Comparison of ENCODE assay signal across 19 cellular contexts in the genomic region with DNA sequence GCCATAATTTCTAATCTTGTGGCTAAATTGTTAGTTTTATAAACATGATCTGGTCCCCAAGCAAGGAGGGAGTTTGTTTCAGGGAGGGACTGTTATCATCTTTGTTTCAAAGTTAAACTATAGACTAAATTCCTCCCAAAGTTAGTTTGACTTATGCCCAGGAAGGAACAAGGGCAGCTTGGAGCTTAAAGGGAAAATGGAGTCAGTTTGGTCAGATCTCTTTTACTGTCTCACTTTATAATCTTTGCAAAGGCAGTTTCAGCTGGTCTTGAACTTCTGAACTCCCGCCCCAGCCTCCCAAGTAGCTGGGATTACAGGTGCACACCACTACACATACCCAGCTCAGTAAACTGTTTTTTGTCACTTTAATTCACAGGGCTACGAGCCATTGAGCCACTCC.
DNase-seq lines count a peak whose midpoint lies in the region; ATAC-seq and TF ChIP-seq lines count a peak whose summit lies in the region.
"Had no signal": no experiment of that assay in that cellular context is flagged by ENCODE, and none has a peak within 500 bp of the region (broad histone marks: within the 10 kb centered on the region; RNA-seq: fewer than 3 reads in every experiment).

No MANE protein-coding gene starts in this region.

- H3F3A ChIP-seq in SK-N-SH (replicated peaks; ENCODE audit: insufficient read depth), result peaks cover 12% of the 10 kb centered on the region
- peaks cover 32% of the 10 kb centered on the region for H3F3A ChIP-seq in PC-9 (ENCODE audit: insufficient read depth, low read depth)

- H2BK5ac ChIP-seq in trophoblast cell (ENCODE audit: low read depth, low read length, poor library complexity), result no peak overlapping the region

- WGBS in SK-N-SH (ENCODE audit: low lambda C conversion rate), result 22% methylated on average over 2 of the region's 2 CpGs
- WGBS in trophoblast cell (ENCODE audit: extremely low coverage, insufficient coverage, insufficient read length), result no CpG with 5 or more reads among the region's 2 CpGs

- H4K8ac ChIP-seq in trophoblast cell (ENCODE audit: low read depth, low read length), result no peak overlapping the region

- no peak overlapping the region for H2BK120ac ChIP-seq in trophoblast cell (ENCODE audit: insufficient read depth, low read length, poor library complexity)

- POLR2A ChIA-PET in SK-N-SH (lab: Yijun Ruan, JAX) (no interaction called here), PC-9 (lab: Charles Lee; ENCODE audit: unreplicated experiment) (no interaction called here)

- no peak for TF ChIP-seq RAD21 in SK-N-SH (IDR thresholded peaks at IDR 0.05; ENCODE audit: low read length)

- TF ChIP-seq EP300 in SK-N-SH (IDR thresholded peaks at IDR 0.05; ENCODE audit: borderline replicate concordance in 1 of 2, low read depth in 1 of 2, low read length in 1 of 2), result no peak

- H2AFZ ChIP-seq in SK-N-SH (ENCODE audit: low read depth), result 0 out of 2 replicates have a peak overlapping the region, but pooled peaks have one; percentile 8
- no peak overlapping the region for H2AFZ ChIP-seq in PC-9
- H2AFZ ChIP-seq in trophoblast cell (ENCODE audit: insufficient read depth, low read length, poor library complexity), result no peak overlapping the region

- intact Hi-C loops in PC-9 (cut with micrococcal nuclease; ENCODE audit: unreplicated experiment), result no loop called here

- no peak overlapping the region for H3K18ac ChIP-seq in trophoblast cell (ENCODE audit: low read length)

- H3K4me3 ChIP-seq in SK-N-SH (ENCODE audit: low read depth in 2 of 2, low read length in 1 of 2) (no peak overlapping the region), PC-9 (no peak overlapping the region), trophoblast cell (ENCODE audit: low read depth, low read length) (no peak overlapping the region)
- H3K4me3 ChIP-seq: BLaER1, GM12878 had no signal

- H3K36me3 ChIP-seq in SK-N-SH (replicated peaks in 1 of 2; ENCODE audit: control insufficient read depth in 1 of 2, insufficient read depth in 2 of 2, low read length in 1 of 2) (no peaks in the 10 kb centered on the region), PC-9 (ENCODE audit: low read depth) (no peaks in the 10 kb centered on the region), trophoblast cell (ENCODE audit: control insufficient read depth in 1 of 2, insufficient read depth in 2 of 2, low read length in 2 of 2) (no peaks in the 10 kb centered on the region)
- H3K36me3 ChIP-seq: BLaER1 had no signal

- TF ChIP-seq CTCF in SK-N-SH (IDR thresholded peaks at IDR 0.05), result no peak
- TF ChIP-seq CTCF in PC-9 (conservative IDR thresholded peaks at IDR 0.05), result no peak

- H3K27ac ChIP-seq in SK-N-SH (ENCODE audit: low read depth in 2 of 2, low read length in 1 of 2) (no peak overlapping the region), PC-9 (peak overlapping the region; percentile 100), epithelial cell of prostate (peak overlapping the region; percentile 93), trophoblast cell (ENCODE audit: low read depth, low read length) (no peak overlapping the region)
- H3K27ac ChIP-seq: 22Rv1, BLaER1 had no signal

- DNase-seq in SK-N-SH (no peak), PC-9 (no peak), epithelial cell of prostate (ENCODE audit: low read depth, low spot score) (no peak), trophoblast cell (no peak)
- DNase-seq in activated CD8-positive, alpha-beta memory T cell treated with anti-CD3 and anti-CD28 coated beads for 24 hours, result no peak
- DNase-seq in activated effector memory CD4-positive, alpha-beta T cell treated with Interleukin-2 at 50 U/mL for 16 hours, result no peak
- DNase-seq: CD8-positive, alpha-beta T cell; DMS 273 treated with DMSO at 0.1 percent for 48 hours; DMS53; DND-41; EL; GOT3; H7 had no signal

- no TSS peak for BruUV-seq in PC-9 (replicated peaks; lab: Mats Ljungman, UMichigan)

- no peak overlapping the region for H3K9ac ChIP-seq in SK-N-SH
- no peak overlapping the region for H3K9ac ChIP-seq in trophoblast cell (ENCODE audit: low read length)
- H3K9ac ChIP-seq: BLaER1 had no signal

- CTCF ChIA-PET in SK-N-SH (lab: Yijun Ruan, JAX) (no interaction called here), PC-9 (lab: Charles Lee) (no interaction called here)

- H3K4me2 ChIP-seq in SK-N-SH (no peak overlapping the region), PC-9 (no peak overlapping the region), trophoblast cell (ENCODE audit: low read length) (no peak overlapping the region)
- H3K4me2 ChIP-seq: BLaER1 had no signal

- H2BK12ac ChIP-seq in trophoblast cell (ENCODE audit: low read length), result peak overlapping the region; percentile 84

- no peak overlapping the region for H3K23ac ChIP-seq in trophoblast cell (ENCODE audit: low read length)

- H3K79me1 ChIP-seq in trophoblast cell (ENCODE audit: low read length), result peaks cover 28% of the 10 kb centered on the region

- H3K27me3 ChIP-seq in SK-N-SH (ENCODE audit: insufficient read depth) (no peaks in the 10 kb centered on the region), PC-9 (ENCODE audit: insufficient read depth, low read depth) (no peaks in the 10 kb centered on the region), trophoblast cell (ENCODE audit: insufficient read depth, low read length) (no peaks in the 10 kb centered on the region)
- H3K27me3 ChIP-seq: BLaER1 had no signal

- peaks cover 0 to 19% of the 10 kb centered on the region in 2 experiments; a peak in 2 of 4 replicates for H3K4me1 ChIP-seq in SK-N-SH (ENCODE audit: control insufficient read depth in 1 of 2, insufficient read depth in 2 of 2, low read depth in 1 of 2, low read length in 1 of 2)
- peaks cover 53% of the 10 kb centered on the region for H3K4me1 ChIP-seq in PC-9 (replicated peaks; ENCODE audit: insufficient read depth)
- H3K4me1 ChIP-seq in trophoblast cell (ENCODE audit: control insufficient read depth in 1 of 2, insufficient read depth in 2 of 2, low read length in 2 of 2), result peaks cover 9 to 25% of the 10 kb centered on the region in 2 experiments
- H3K4me1 ChIP-seq: BLaER1 had no signal

- no peak overlapping the region for H3K14ac ChIP-seq in trophoblast cell (ENCODE audit: low read length)

- H3K9me2 ChIP-seq in SK-N-SH (no peaks in the 10 kb centered on the region), PC-9 (ENCODE audit: insufficient read depth) (no peaks in the 10 kb centered on the region)

- H3K4ac ChIP-seq in trophoblast cell (ENCODE audit: low read depth, low read length), result no peak overlapping the region

- no peak overlapping the region for H2AK5ac ChIP-seq in trophoblast cell (ENCODE audit: low read length)

- H3K9me3 ChIP-seq in SK-N-SH (no peaks in the 10 kb centered on the region), PC-9 (ENCODE audit: insufficient read depth, low read depth) (no peaks in the 10 kb centered on the region), trophoblast cell (ENCODE audit: insufficient read depth, low read depth, low read length) (no peaks in the 10 kb centered on the region)
- H3K9me3 ChIP-seq: BLaER1 had no signal

- no peak overlapping the region for H4K91ac ChIP-seq in trophoblast cell (ENCODE audit: low read depth, low read length)

- ATAC-seq in SK-N-SH treated with all-trans-retinoic acid at 6 μM for 48 hours (no peak), HG02973 (IDR thresholded peaks at IDR 0.05; ENCODE audit: unreplicated experiment) (no peak)
- ATAC-seq: CD8-positive, alpha-beta T cell; GM12878; HepG2 had no signal

- no peak overlapping the region for H4K12ac ChIP-seq in trophoblast cell (ENCODE audit: low read depth, low read length)

- H4K20me1 ChIP-seq in SK-N-SH (ENCODE audit: insufficient read depth) (no peaks in the 10 kb centered on the region), PC-9 (ENCODE audit: insufficient read depth) (no peaks in the 10 kb centered on the region)
- H4K20me1 ChIP-seq: BLaER1 had no signal

- H3K79me2 ChIP-seq in SK-N-SH (ENCODE audit: insufficient read depth) (peaks cover 4% of the 10 kb centered on the region; the same call in 1 of the 2 replicates), PC-9 (ENCODE audit: low read depth) (peaks cover 10% of the 10 kb centered on the region; the same call in 1 of the 2 replicates), trophoblast cell (ENCODE audit: control insufficient read depth, insufficient read depth, low read length, poor library complexity) (no peaks in the 10 kb centered on the region)

TF ChIP-seq in SK-N-SH, 30 proteins besides CTCF, POLR2A, EP300 and RAD21 (continues in another document):
- TF ChIP-seq TAF1 (IDR thresholded peaks at IDR 0.05; ENCODE audit: borderline replicate concordance, low read depth, low read length), result no peak
- no peak for TF ChIP-seq SIN3A (IDR thresholded peaks at IDR 0.05; ENCODE audit: borderline replicate concordance, low read depth, low read length)
- TF ChIP-seq MXI1 (IDR thresholded peaks at IDR 0.05; ENCODE audit: low read depth, low read length), result no peak

TF ChIP-seq in SK-N-SH treated with all-trans-retinoic acid at 6 μM for 48 hours, 23 proteins besides CTCF, POLR2A, EP300 and RAD21 (continues in another document):
- TF ChIP-seq SNAI2 (CRISPR knock-in tag; IDR thresholded peaks at IDR 0.05) (no peak), TCF4 (CRISPR knock-in tag; IDR thresholded peaks at IDR 0.05; ENCODE audit: borderline replicate concordance) (no peak), BACH2 (CRISPR knock-in tag; IDR thresholded peaks at IDR 0.05; ENCODE audit: borderline replicate concordance) (no peak), GLIS3 (CRISPR knock-in tag; IDR thresholded peaks at IDR 0.05) (no peak), ZFP30 (CRISPR knock-in tag; IDR thresholded peaks at IDR 0.05) (no peak), PPARA (CRISPR knock-in tag; IDR thresholded peaks at IDR 0.05; ENCODE audit: borderline replicate concordance) (no peak)
- TF ChIP-seq, protein P1, sequence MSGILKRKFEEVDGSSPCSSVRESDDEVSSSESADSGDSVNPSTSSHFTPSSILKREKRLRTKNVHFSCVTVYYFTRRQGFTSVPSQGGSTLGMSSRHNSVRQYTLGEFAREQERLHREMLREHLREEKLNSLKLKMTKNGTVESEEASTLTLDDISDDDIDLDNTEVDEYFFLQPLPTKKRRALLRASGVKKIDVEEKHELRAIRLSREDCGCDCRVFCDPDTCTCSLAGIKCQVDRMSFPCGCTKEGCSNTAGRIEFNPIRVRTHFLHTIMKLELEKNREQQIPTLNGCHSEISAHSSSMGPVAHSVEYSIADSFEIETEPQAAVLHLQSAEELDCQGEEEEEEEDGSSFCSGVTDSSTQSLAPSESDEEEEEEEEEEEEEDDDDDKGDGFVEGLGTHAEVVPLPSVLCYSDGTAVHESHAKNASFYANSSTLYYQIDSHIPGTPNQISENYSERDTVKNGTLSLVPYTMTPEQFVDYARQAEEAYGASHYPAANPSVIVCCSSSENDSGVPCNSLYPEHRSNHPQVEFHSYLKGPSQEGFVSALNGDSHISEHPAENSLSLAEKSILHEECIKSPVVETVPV (CRISPR knock-in tag; IDR thresholded peaks at IDR 0.05), result no peak

Comparison
In these comparisons a context has a peak if more than half of its experiments do, and no peak if none do; other contexts are left out.
1. H3K27ac ChIP-seq: peak in PC-9 (single experiment) and epithelial cell of prostate (single experiment); none in SK-N-SH (0 of 2) and trophoblast cell (single experiment).